ENCODE assay signal across 1 cellular context in the genomic region with DNA sequence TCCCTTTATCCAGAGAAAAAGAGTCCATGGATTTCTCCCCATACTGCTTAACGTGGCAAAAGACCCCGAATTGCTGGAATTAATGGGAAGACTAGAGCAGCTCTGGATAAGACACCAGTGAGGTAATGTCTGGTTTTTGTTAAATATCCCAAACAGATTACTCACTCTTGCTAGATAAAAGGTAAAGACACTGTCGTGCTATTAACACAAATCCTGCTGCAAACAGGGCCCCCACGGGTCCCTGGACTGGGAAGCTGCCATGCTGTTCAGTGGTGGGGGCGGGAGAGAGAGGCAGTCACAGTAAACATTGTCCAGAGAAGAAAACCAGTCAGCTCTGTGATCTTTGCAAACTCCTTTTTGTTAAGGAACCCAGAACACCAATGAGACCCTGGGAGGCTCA.
TF ChIP-seq lines count a peak whose summit lies in the region.

No MANE protein-coding gene starts in this region.

TF ChIP-seq in HepG2, 621 proteins besides CTCF, POLR2A, EP300 and RAD21 (continued from another document and continues in another):
- TF ChIP-seq DMTF1 (CRISPR knock-in tag; IDR thresholded peaks at IDR 0.05) = no peak
- TF ChIP-seq, protein P1, sequence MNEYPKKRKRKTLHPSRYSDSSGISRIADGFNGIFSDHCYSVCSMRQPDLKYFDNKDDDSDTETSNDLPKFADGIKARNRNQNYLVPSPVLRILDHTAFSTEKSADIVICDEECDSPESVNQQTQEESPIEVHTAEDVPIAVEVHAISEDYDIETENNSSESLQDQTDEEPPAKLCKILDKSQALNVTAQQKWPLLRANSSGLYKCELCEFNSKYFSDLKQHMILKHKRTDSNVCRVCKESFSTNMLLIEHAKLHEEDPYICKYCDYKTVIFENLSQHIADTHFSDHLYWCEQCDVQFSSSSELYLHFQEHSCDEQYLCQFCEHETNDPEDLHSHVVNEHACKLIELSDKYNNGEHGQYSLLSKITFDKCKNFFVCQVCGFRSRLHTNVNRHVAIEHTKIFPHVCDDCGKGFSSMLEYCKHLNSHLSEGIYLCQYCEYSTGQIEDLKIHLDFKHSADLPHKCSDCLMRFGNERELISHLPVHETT (CRISPR knock-in tag; conservative IDR thresholded peaks at IDR 0.05) = no peak
- TF ChIP-seq NFYB (CRISPR knock-in tag; IDR thresholded peaks at IDR 0.05) = no peak
- TF ChIP-seq ADNP (CRISPR knock-in tag; IDR thresholded peaks at IDR 0.05) = no peak
- no peak for TF ChIP-seq PTBP1 (IDR thresholded peaks at IDR 0.05; ENCODE audit: low read depth, low read length, poor library complexity, severe bottlenecking)
- TF ChIP-seq, protein P2, sequence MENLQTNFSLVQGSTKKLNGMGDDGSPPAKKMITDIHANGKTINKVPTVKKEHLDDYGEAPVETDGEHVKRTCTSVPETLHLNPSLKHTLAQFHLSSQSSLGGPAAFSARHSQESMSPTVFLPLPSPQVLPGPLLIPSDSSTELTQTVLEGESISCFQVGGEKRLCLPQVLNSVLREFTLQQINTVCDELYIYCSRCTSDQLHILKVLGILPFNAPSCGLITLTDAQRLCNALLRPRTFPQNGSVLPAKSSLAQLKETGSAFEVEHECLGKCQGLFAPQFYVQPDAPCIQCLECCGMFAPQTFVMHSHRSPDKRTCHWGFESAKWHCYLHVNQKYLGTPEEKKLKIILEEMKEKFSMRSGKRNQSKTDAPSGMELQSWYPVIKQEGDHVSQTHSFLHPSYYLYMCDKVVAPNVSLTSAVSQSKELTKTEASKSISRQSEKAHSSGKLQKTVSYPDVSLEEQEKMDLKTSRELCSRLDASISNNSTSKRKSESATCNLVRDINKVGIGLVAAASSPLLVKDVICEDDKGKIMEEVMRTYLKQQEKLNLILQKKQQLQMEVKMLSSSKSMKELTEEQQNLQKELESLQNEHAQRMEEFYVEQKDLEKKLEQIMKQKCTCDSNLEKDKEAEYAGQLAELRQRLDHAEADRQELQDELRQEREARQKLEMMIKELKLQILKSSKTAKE (CRISPR knock-in tag; IDR thresholded peaks at IDR 0.05; ENCODE audit: borderline replicate concordance) = no peak
- TF ChIP-seq, protein P3, sequence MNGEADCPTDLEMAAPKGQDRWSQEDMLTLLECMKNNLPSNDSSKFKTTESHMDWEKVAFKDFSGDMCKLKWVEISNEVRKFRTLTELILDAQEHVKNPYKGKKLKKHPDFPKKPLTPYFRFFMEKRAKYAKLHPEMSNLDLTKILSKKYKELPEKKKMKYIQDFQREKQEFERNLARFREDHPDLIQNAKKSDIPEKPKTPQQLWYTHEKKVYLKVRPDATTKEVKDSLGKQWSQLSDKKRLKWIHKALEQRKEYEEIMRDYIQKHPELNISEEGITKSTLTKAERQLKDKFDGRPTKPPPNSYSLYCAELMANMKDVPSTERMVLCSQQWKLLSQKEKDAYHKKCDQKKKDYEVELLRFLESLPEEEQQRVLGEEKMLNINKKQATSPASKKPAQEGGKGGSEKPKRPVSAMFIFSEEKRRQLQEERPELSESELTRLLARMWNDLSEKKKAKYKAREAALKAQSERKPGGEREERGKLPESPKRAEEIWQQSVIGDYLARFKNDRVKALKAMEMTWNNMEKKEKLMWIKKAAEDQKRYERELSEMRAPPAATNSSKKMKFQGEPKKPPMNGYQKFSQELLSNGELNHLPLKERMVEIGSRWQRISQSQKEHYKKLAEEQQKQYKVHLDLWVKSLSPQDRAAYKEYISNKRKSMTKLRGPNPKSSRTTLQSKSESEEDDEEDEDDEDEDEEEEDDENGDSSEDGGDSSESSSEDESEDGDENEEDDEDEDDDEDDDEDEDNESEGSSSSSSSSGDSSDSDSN (CRISPR knock-in tag; IDR thresholded peaks at IDR 0.05) = no peak
- no peak for TF ChIP-seq POGZ (CRISPR knock-in tag; IDR thresholded peaks at IDR 0.05)
- no peak for TF ChIP-seq ZNF24 (IDR thresholded peaks at IDR 0.05)
- TF ChIP-seq, protein P4, sequence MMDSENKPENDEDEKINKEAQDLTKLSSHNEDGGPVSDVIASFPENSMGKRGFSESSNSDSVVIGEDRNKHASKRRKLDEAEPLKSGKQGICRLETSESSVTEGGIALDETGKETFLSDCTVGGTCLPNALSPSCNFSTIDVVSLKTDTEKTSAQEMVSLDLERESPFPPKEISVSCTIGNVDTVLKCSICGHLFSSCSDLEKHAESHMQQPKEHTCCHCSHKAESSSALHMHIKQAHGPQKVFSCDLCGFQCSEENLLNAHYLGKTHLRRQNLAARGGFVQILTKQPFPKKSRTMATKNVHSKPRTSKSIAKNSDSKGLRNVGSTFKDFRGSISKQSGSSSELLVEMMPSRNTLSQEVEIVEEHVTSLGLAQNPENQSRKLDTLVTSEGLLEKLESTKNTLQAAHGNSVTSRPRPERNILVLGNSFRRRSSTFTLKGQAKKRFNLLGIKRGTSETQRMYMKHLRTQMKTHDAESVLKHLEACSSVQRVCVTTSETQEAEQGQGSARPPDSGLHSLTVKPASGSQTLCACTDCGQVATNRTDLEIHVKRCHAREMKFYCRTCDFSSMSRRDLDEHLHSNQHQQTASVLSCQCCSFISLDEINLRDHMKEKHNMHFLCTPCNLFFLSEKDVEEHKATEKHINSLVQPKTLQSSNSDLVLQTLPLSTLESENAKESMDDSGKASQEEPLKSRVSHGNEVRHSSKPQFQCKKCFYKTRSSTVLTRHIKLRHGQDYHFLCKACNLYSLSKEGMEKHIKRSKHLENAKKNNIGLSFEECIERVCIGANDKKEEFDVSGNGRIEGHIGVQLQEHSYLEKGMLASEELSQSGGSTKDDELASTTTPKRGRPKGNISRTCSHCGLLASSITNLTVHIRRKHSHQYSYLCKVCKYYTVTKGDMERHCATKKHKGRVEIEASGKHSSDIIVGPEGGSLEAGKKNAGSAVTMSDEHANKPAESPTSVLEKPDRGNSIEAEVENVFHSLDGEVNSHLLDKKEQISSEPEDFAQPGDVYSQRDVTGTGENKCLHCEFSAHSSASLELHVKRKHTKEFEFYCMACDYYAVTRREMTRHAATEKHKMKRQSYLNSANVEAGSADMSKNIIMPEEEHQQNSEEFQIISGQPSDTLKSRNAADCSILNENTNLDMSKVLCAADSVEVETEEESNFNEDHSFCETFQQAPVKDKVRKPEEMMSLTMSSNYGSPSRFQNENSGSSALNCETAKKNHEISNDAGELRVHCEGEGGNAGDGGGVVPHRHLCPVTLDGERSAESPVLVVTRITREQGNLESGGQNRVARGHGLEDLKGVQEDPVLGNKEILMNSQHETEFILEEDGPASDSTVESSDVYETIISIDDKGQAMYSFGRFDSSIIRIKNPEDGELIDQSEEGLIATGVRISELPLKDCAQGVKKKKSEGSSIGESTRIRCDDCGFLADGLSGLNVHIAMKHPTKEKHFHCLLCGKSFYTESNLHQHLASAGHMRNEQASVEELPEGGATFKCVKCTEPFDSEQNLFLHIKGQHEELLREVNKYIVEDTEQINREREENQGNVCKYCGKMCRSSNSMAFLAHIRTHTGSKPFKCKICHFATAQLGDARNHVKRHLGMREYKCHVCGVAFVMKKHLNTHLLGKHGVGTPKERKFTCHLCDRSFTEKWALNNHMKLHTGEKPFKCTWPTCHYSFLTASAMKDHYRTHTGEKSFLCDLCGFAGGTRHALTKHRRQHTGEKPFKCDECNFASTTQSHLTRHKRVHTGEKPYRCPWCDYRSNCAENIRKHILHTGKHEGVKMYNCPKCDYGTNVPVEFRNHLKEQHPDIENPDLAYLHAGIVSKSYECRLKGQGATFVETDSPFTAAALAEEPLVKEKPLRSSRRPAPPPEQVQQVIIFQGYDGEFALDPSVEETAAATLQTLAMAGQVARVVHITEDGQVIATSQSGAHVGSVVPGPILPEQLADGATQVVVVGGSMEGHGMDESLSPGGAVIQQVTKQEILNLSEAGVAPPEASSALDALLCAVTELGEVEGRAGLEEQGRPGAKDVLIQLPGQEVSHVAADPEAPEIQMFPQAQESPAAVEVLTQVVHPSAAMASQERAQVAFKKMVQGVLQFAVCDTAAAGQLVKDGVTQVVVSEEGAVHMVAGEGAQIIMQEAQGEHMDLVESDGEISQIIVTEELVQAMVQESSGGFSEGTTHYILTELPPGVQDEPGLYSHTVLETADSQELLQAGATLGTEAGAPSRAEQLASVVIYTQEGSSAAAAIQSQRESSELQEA (CRISPR knock-in tag; IDR thresholded peaks at IDR 0.05; ENCODE audit: not compliant biosample characterization) = no peak
- TF ChIP-seq ZC3H4 (CRISPR knock-in tag; IDR thresholded peaks at IDR 0.05; ENCODE audit: borderline replicate concordance) = no peak
- TF ChIP-seq ZNF468 (CRISPR knock-in tag; IDR thresholded peaks at IDR 0.05) = no peak
- TF ChIP-seq ZNF225 (CRISPR knock-in tag; IDR thresholded peaks at IDR 0.05) = no peak
- no peak for TF ChIP-seq RBFOX2 (IDR thresholded peaks at IDR 0.05; ENCODE audit: low read depth, low read length)
- no peak for TF ChIP-seq SUZ12 (IDR thresholded peaks at IDR 0.05; ENCODE audit: low read depth, low read length)
- TF ChIP-seq FOSL2 (CRISPR knock-in tag; IDR thresholded peaks at IDR 0.05) = peak; percentile 43; the same call in 1 of the 2 replicates
- TF ChIP-seq, protein P5, sequence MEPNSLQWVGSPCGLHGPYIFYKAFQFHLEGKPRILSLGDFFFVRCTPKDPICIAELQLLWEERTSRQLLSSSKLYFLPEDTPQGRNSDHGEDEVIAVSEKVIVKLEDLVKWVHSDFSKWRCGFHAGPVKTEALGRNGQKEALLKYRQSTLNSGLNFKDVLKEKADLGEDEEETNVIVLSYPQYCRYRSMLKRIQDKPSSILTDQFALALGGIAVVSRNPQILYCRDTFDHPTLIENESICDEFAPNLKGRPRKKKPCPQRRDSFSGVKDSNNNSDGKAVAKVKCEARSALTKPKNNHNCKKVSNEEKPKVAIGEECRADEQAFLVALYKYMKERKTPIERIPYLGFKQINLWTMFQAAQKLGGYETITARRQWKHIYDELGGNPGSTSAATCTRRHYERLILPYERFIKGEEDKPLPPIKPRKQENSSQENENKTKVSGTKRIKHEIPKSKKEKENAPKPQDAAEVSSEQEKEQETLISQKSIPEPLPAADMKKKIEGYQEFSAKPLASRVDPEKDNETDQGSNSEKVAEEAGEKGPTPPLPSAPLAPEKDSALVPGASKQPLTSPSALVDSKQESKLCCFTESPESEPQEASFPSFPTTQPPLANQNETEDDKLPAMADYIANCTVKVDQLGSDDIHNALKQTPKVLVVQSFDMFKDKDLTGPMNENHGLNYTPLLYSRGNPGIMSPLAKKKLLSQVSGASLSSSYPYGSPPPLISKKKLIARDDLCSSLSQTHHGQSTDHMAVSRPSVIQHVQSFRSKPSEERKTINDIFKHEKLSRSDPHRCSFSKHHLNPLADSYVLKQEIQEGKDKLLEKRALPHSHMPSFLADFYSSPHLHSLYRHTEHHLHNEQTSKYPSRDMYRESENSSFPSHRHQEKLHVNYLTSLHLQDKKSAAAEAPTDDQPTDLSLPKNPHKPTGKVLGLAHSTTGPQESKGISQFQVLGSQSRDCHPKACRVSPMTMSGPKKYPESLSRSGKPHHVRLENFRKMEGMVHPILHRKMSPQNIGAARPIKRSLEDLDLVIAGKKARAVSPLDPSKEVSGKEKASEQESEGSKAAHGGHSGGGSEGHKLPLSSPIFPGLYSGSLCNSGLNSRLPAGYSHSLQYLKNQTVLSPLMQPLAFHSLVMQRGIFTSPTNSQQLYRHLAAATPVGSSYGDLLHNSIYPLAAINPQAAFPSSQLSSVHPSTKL (CRISPR knock-in tag; IDR thresholded peaks at IDR 0.05) = peak; percentile 52
- TF ChIP-seq ATM (IDR thresholded peaks at IDR 0.05; ENCODE audit: borderline replicate concordance) = no peak
- peak; percentile 40; the same call in 1 of the 2 replicates for TF ChIP-seq PAXIP1 (CRISPR knock-in tag; conservative IDR thresholded peaks at IDR 0.05)
- TF ChIP-seq MAFF (IDR thresholded peaks at IDR 0.05; ENCODE audit: low read depth, low read length) = no peak
- TF ChIP-seq, protein P6, sequence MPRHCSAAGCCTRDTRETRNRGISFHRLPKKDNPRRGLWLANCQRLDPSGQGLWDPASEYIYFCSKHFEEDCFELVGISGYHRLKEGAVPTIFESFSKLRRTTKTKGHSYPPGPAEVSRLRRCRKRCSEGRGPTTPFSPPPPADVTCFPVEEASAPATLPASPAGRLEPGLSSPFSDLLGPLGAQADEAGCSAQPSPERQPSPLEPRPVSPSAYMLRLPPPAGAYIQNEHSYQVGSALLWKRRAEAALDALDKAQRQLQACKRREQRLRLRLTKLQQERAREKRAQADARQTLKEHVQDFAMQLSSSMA (CRISPR knock-in tag; IDR thresholded peaks at IDR 0.05) = no peak
- TF ChIP-seq KAT8 (CRISPR knock-in tag; IDR thresholded peaks at IDR 0.05) = no peak
- no peak for TF ChIP-seq ZNF101 (CRISPR knock-in tag; IDR thresholded peaks at IDR 0.05; ENCODE audit: borderline replicate concordance, low read depth)
- TF ChIP-seq SOX5 (CRISPR knock-in tag; IDR thresholded peaks at IDR 0.05; ENCODE audit: borderline replicate concordance) = 0 out of 2 replicates have a peak, but pooled peaks have one; percentile 17
- TF ChIP-seq, protein P7, sequence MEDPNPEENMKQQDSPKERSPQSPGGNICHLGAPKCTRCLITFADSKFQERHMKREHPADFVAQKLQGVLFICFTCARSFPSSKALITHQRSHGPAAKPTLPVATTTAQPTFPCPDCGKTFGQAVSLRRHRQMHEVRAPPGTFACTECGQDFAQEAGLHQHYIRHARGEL (CRISPR knock-in tag; IDR thresholded peaks at IDR 0.05) = no peak
- no peak for TF ChIP-seq HDAC2 (CRISPR knock-in tag; IDR thresholded peaks at IDR 0.05)
